1 cellular context compared by ENCODE assay signal in genomic region chr4:18214656-18215055, GRCh38.
TF ChIP-seq lines count a peak whose summit lies in the region.

No MANE protein-coding gene starts in this region.

TF ChIP-seq in GM12878, 131 proteins besides CTCF, POLR2A, EP300 and RAD21:
- no peak for TF ChIP-seq RUNX3 (IDR thresholded peaks at IDR 0.05; ENCODE audit: low read length)
- no peak for TF ChIP-seq USF2 (IDR thresholded peaks at IDR 0.05; ENCODE audit: borderline replicate concordance, low read depth, low read length)
- no peak for TF ChIP-seq HDGF (IDR thresholded peaks at IDR 0.05)
- no peak for TF ChIP-seq CHD2 (IDR thresholded peaks at IDR 0.05; ENCODE audit: borderline replicate concordance, low read depth, low read length)
- TF ChIP-seq DPF2 (IDR thresholded peaks at IDR 0.05): no peak
- TF ChIP-seq YBX1 (IDR thresholded peaks at IDR 0.05): no peak
- TF ChIP-seq ZNF217 (IDR thresholded peaks at IDR 0.05): no peak
- TF ChIP-seq TARDBP (IDR thresholded peaks at IDR 0.05; ENCODE audit: borderline replicate concordance): no peak
- TF ChIP-seq RELB (IDR thresholded peaks at IDR 0.05; ENCODE audit: low read depth): no peak
- no peak for TF ChIP-seq ZNF24 (IDR thresholded peaks at IDR 0.05)
- TF ChIP-seq TCF12 (IDR thresholded peaks at IDR 0.05; ENCODE audit: low read depth, low read length): no peak
- no peak for TF ChIP-seq ZSCAN29 (IDR thresholded peaks at IDR 0.05)
- TF ChIP-seq RCOR1 (conservative IDR thresholded peaks at IDR 0.05; ENCODE audit: low read depth, low read length): no peak
- TF ChIP-seq USF1 (IDR thresholded peaks at IDR 0.05; ENCODE audit: borderline replicate concordance, extremely low read length, insufficient read depth, low read depth, low read length): no peak
- TF ChIP-seq CBX3 (IDR thresholded peaks at IDR 0.05; ENCODE audit: borderline replicate concordance, low read depth): no peak
- TF ChIP-seq SREBF2 (IDR thresholded peaks at IDR 0.05; ENCODE audit: low read length): no peak
TF ChIP-seq in GM12878: peak in this region for 0.
